ENCODE assay signal across 18 cellular contexts in genomic region chr6:77021232-77021631, GRCh38.
DNase-seq lines count a peak whose midpoint lies in the region; ATAC-seq and TF ChIP-seq lines count a peak whose summit lies in the region.
"Had no signal": no experiment of that assay in that cellular context is flagged by ENCODE, and none has a peak within 500 bp of the region (broad histone marks: within the 10 kb centered on the region; RNA-seq: fewer than 3 reads in every experiment).

No MANE protein-coding gene starts in this region.

- H3K4me1 Mint-ChIP-seq in HFFc6 (ENCODE audit: low read depth) = peaks cover 26% of the 10 kb centered on the region
- H3K4me1 Mint-ChIP-seq: CD4-positive, alpha-beta memory T cell; IgD-negative memory B cell had no signal

- intact Hi-C loops in stomach (cut with DNase I; ENCODE audit: low total_unique reads) = no loop called here

- ATAC-seq in left lobe of liver = peak; percentile 46
- no peak for ATAC-seq in HG03571 (IDR thresholded peaks at IDR 0.05; ENCODE audit: unreplicated experiment)

- H3K4me3 Mint-ChIP-seq in HFFc6 = peak overlapping the region; percentile 63
- H3K4me3 Mint-ChIP-seq: CD4-positive, alpha-beta memory T cell; IgD-negative memory B cell had no signal

- peak overlapping the region; percentile 8; the same call in 1 of the 2 replicates for H3K27ac Mint-ChIP-seq in HFFc6
- H3K27ac Mint-ChIP-seq: CD4-positive, alpha-beta memory T cell; IgD-negative memory B cell had no signal

- H3K36me3 Mint-ChIP-seq in HFFc6 (ENCODE audit: low read depth) = no peaks in the 10 kb centered on the region
- H3K36me3 Mint-ChIP-seq: CD4-positive, alpha-beta memory T cell; IgD-negative memory B cell had no signal

- H3K4me3 ChIP-seq in AG09309 (ENCODE audit: control insufficient read depth, low read depth, low read length) (no peak overlapping the region), adipocyte (ENCODE audit: low read length) (no peak overlapping the region), stomach (no peak overlapping the region)

- no peaks in the 10 kb centered on the region for H3K9me3 Mint-ChIP-seq in HFFc6

- no peaks in the 10 kb centered on the region for H3K27me3 ChIP-seq in adipocyte (replicated peaks; ENCODE audit: control insufficient read depth, insufficient read depth, low read length)
- no peaks in the 10 kb centered on the region for H3K27me3 ChIP-seq in stomach

- H3K4me1 ChIP-seq in adipocyte (ENCODE audit: control insufficient read depth, insufficient read depth, low read length) = no peaks in the 10 kb centered on the region
- H3K4me1 ChIP-seq in stomach = no peaks in the 10 kb centered on the region

- H3K9me3 ChIP-seq in adipocyte (ENCODE audit: control insufficient read depth, low read length) = no peaks in the 10 kb centered on the region
- no peaks in the 10 kb centered on the region for H3K9me3 ChIP-seq in stomach

- H3K36me3 ChIP-seq in adipocyte (ENCODE audit: control insufficient read depth, insufficient read depth, low read length, severe bottlenecking) (no peaks in the 10 kb centered on the region), stomach (no peaks in the 10 kb centered on the region)

- peaks cover 2% of the 10 kb centered on the region; the same call in 1 of the 2 replicates for H3K27me3 Mint-ChIP-seq in HFFc6 (ENCODE audit: insufficient read depth)
- H3K27me3 Mint-ChIP-seq: CD4-positive, alpha-beta memory T cell; IgD-negative memory B cell had no signal

- no peak for TF ChIP-seq EP300 in stomach (IDR thresholded peaks at IDR 0.05)

- TF ChIP-seq CTCF in AG09309 (IDR thresholded peaks at IDR 0.05; ENCODE audit: control insufficient read depth, insufficient read depth, low read depth, low read length, missing control alignments) (peak; percentile 5), HFFc6 (IDR thresholded peaks at IDR 0.05) (peak; percentile 40; the same call in 1 of the 2 replicates), stomach (IDR thresholded peaks at IDR 0.05) (no peak)

- DNase-seq in AG09309 (ENCODE audit: low read depth) (no peak), HFFc6 (no peak), adipocyte (ENCODE audit: low read depth) (peak; percentile 46), left lobe of liver (ENCODE audit: low spot score) (no peak), GOT3 (lab: John Stamatoyannopoulos, UW) (no peak), stomach (no peak)
- DNase-seq in effector CD4-positive, alpha-beta T cell = no peak
- DNase-seq: Calu3; CD4-positive, alpha-beta memory T cell; Karpas-422; NCI-H1105 treated with DMSO at 0.1 percent for 48 hours; NCI-H1694 treated with DMSO at 0.1 percent for 48 hours; NCI-H2227 treated with DMSO at 0.1 percent for 48 hours; NCI-H510A treated with DMSO at 0.1 percent for 48 hours; NCI-H774; SHP77 treated with DMSO at 0.1 percent for 48 hours had no signal

- TF ChIP-seq POLR2A in stomach (IDR thresholded peaks at IDR 0.05) = no peak

- no peak overlapping the region for H3K27ac ChIP-seq in stomach

- no peak overlapping the region for H3K9ac ChIP-seq in adipocyte (ENCODE audit: low read length)

Comparison
In these comparisons a context has a peak if more than half of its experiments do, and no peak if none do; other contexts are left out.
1. CTCF ChIP-seq: peak in AG09309 (single experiment) and HFFc6 (single experiment); none in stomach (0 of 7).